Comparison of ENCODE assay signal across 18 cellular contexts in genomic region chr17:76150712-76151622, GRCh38. TPM values are rescaled to one million over a fixed set of nuclear protein-coding genes. Genes with fewer than 3 reads are reported as not detected.
DNase-seq lines count a peak whose midpoint lies in the region; TF ChIP-seq lines count a peak whose summit lies in the region.
"Had no signal": no experiment of that assay in that cellular context is flagged by ENCODE, and none has a peak within 500 bp of the region (broad histone marks: within the 10 kb centered on the region; RNA-seq: fewer than 3 reads in every experiment).

No MANE protein-coding gene starts in this region.

- H3K9me2 ChIP-seq in OCI-LY7 (ENCODE audit: insufficient read depth, low read length), result no peaks in the 10 kb centered on the region
- no peaks in the 10 kb centered on the region for H3K9me2 ChIP-seq in MM.1S (replicated peaks; ENCODE audit: insufficient read depth, low read length)

- DNase-seq in activated CD4-positive, alpha-beta T cell treated with anti-CD3 and anti-CD28 coated beads, Interleukin-2, amount 10 ng/mL, durations not matched to agents 7 days and 5 days, result no peak
- no peak for DNase-seq in activated CD4-positive, alpha-beta T cell treated with anti-CD3 and anti-CD28 coated beads for 1 hour
- DNase-seq in OCI-LY7 (ENCODE audit: low spot score) (no peak), esophagus muscularis mucosa (ENCODE audit: extremely low spot score) (no peak), osteoblast (ENCODE audit: insufficient read length, low spot score, missing footprints) (no peak), MM.1S (no peak)
- DNase-seq in activated CD4-positive, alpha-beta T cell treated with anti-CD3 and anti-CD28 coated beads, Interleukin-2, amount 50 U/mL, for 48 hours, result no peak
- DNase-seq: activated CD4-positive, alpha-beta T cell treated with anti-CD3 and anti-CD28 coated beads for 36 hours; aorta; DMS153; mammary epithelial cell; naive B cell; NCI-H1436 treated with DMSO at 0.1 percent for 48 hours; NCI-H82 had no signal

- intact Hi-C loops in OCI-LY7 (cut with micrococcal nuclease; ENCODE audit: unreplicated experiment) (no loop called here), esophagus muscularis mucosa (cut with DNase I) (no loop called here)

- H3K27me3 ChIP-seq in esophagus muscularis mucosa (no peaks in the 10 kb centered on the region), rectal smooth muscle tissue (ENCODE audit: control insufficient read depth, insufficient read depth, low read length) (no peaks in the 10 kb centered on the region), osteoblast (ENCODE audit: insufficient read depth, low read length) (peaks cover 12% of the 10 kb centered on the region), MM.1S (replicated peaks; ENCODE audit: insufficient read depth, low read length) (no peaks in the 10 kb centered on the region)

- BruUV-seq in OCI-LY7 (replicated peaks; lab: Mats Ljungman, UMichigan), result no TSS peak

- TF ChIP-seq EP300 in esophagus muscularis mucosa (IDR thresholded peaks at IDR 0.05), result no peak

- peaks cover 28% of the 10 kb centered on the region for H3K4me1 ChIP-seq in OCI-LY7 (ENCODE audit: insufficient read depth, low read length, poor library complexity, severe bottlenecking)
- H3K4me1 ChIP-seq in esophagus muscularis mucosa, result peaks cover 4 to 34% (median 17%) of the 10 kb centered on the region in 4 donors
- H3K4me1 ChIP-seq in rectal smooth muscle tissue (ENCODE audit: control insufficient read depth, insufficient read depth, low read length), result peaks cover 8% of the 10 kb centered on the region
- no peaks in the 10 kb centered on the region for H3K4me1 ChIP-seq in osteoblast (ENCODE audit: insufficient read depth, low read length)
- H3K4me1 ChIP-seq in MM.1S (ENCODE audit: low read length), result peaks cover 6% of the 10 kb centered on the region

- no peak overlapping the region for H3K4me3 ChIP-seq in OCI-LY7 (ENCODE audit: low read depth, low read length, poor library complexity, severe bottlenecking)
- H3K4me3 ChIP-seq in esophagus muscularis mucosa, result no peak overlapping the region
- H3K4me3 ChIP-seq in rectal smooth muscle tissue (ENCODE audit: low read length), result no peak overlapping the region
- H3K4me3 ChIP-seq in osteoblast (ENCODE audit: insufficient read depth, low read length), result no peak overlapping the region
- H3K4me3 ChIP-seq in MM.1S (ENCODE audit: low read length), result no peak overlapping the region
- H3K4me3 ChIP-seq: SK-N-MC had no signal

- no peak for TF ChIP-seq POLR2A in esophagus muscularis mucosa (IDR thresholded peaks at IDR 0.05; ENCODE audit: low read depth)

- H3K9ac ChIP-seq in rectal smooth muscle tissue (ENCODE audit: low read length) (no peak overlapping the region), MM.1S (ENCODE audit: low read length) (no peak overlapping the region)

- no peaks in the 10 kb centered on the region for H3K27me3 Mint-ChIP-seq in activated CD4-positive, alpha-beta T cell treated with anti-CD3 and anti-CD28 coated beads, Interleukin-2, amount 10 ng/mL, durations not matched to agents 7 days and 5 days
- H3K27me3 Mint-ChIP-seq: activated CD4-positive, alpha-beta T cell treated with anti-CD3 and anti-CD28 coated beads for 36 hours; naive B cell; progenitor cell of endocrine pancreas had no signal

- H3K79me2 ChIP-seq in OCI-LY7 (ENCODE audit: insufficient read depth, low read depth, low read length) (no peaks in the 10 kb centered on the region), osteoblast (ENCODE audit: insufficient read depth, low read length) (no peaks in the 10 kb centered on the region), MM.1S (ENCODE audit: low read length) (no peaks in the 10 kb centered on the region)

- H3K4me3 Mint-ChIP-seq in activated CD4-positive, alpha-beta T cell treated with anti-CD3 and anti-CD28 coated beads, Interleukin-2, amount 10 ng/mL, durations not matched to agents 7 days and 5 days, result no peak overlapping the region
- H3K4me3 Mint-ChIP-seq: activated CD4-positive, alpha-beta T cell treated with anti-CD3 and anti-CD28 coated beads for 36 hours; naive B cell had no signal

- WGBS in esophagus muscularis mucosa, result 75% methylated on average over 23 of the region's 23 CpGs

- no peak overlapping the region for H3K4me2 ChIP-seq in OCI-LY7 (ENCODE audit: low read length)
- no peak overlapping the region for H3K4me2 ChIP-seq in osteoblast (ENCODE audit: insufficient read depth, low read length)
- no peak overlapping the region for H3K4me2 ChIP-seq in MM.1S (ENCODE audit: low read depth, low read length)

- peak overlapping the region; percentile 91 for H3K27ac Mint-ChIP-seq in activated CD4-positive, alpha-beta T cell treated with anti-CD3 and anti-CD28 coated beads, Interleukin-2, amount 10 ng/mL, durations not matched to agents 7 days and 5 days
- H3K27ac Mint-ChIP-seq: activated CD4-positive, alpha-beta T cell treated with anti-CD3 and anti-CD28 coated beads for 36 hours; progenitor cell of endocrine pancreas had no signal

- no peak for TF ChIP-seq CTCF in OCI-LY7 (conservative IDR thresholded peaks at IDR 0.05; ENCODE audit: low read length)
- TF ChIP-seq CTCF in esophagus muscularis mucosa (IDR thresholded peaks at IDR 0.05), result no peak
- TF ChIP-seq CTCF in osteoblast (IDR thresholded peaks at IDR 0.05; ENCODE audit: extremely low read depth, low read depth, low read length), result no peak
- TF ChIP-seq CTCF in MM.1S (IDR thresholded peaks at IDR 0.05; ENCODE audit: low read length), result no peak

- H4K20me1 ChIP-seq in OCI-LY7 (ENCODE audit: insufficient read depth, low read length) (no peaks in the 10 kb centered on the region), osteoblast (ENCODE audit: insufficient read depth, low read length) (no peaks in the 10 kb centered on the region), MM.1S (ENCODE audit: insufficient read depth, low read length) (no peaks in the 10 kb centered on the region)

- H3K9me3 Mint-ChIP-seq in activated CD4-positive, alpha-beta T cell treated with anti-CD3 and anti-CD28 coated beads, Interleukin-2, amount 10 ng/mL, durations not matched to agents 7 days and 5 days, result no peaks in the 10 kb centered on the region

- peaks cover 56% of the 10 kb centered on the region for H3K4me1 Mint-ChIP-seq in activated CD4-positive, alpha-beta T cell treated with anti-CD3 and anti-CD28 coated beads, Interleukin-2, amount 10 ng/mL, durations not matched to agents 7 days and 5 days

- CTCF ChIA-PET in activated CD4-positive, alpha-beta T cell treated with anti-CD3 and anti-CD28 coated beads, Interleukin-2, amount 10 ng/mL, durations not matched to agents 7 days and 5 days (lab: Charles Lee), result interaction anchor here (0.7 to 2.0 kb wide), 9 partner anchors 8 to 129 kb away, joined by 3 to 5 read pairs (median 3); partner anchors contain the start of gene FOXJ1
- CTCF ChIA-PET in OCI-LY7 (lab: Charles Lee; ENCODE audit: unreplicated experiment), result interaction anchor here (0.5 to 1.2 kb wide), 3 partner anchors 30 to 530 kb away, joined by 3 to 7 read pairs (median 3); no protein-coding TSS in a partner anchor

- POLR2A ChIA-PET in activated CD4-positive, alpha-beta T cell treated with anti-CD3 and anti-CD28 coated beads, Interleukin-2, amount 10 ng/mL, durations not matched to agents 7 days and 5 days (lab: Charles Lee), result no interaction called here
- POLR2A ChIA-PET in OCI-LY7 (lab: Charles Lee), result interaction anchor here (0.6 to 1.3 kb wide), 3 partner anchors 8 to 382 kb away, joined by 3 to 8 read pairs (median 4); no protein-coding TSS in a partner anchor

- H3K36me3 ChIP-seq in OCI-LY7 (ENCODE audit: insufficient read depth, low read length) (no peaks in the 10 kb centered on the region), esophagus muscularis mucosa (peaks cover 0 to 3% (median 0%) of the 10 kb centered on the region in 4 donors), rectal smooth muscle tissue (ENCODE audit: control insufficient read depth, insufficient read depth, low read length) (no peaks in the 10 kb centered on the region), osteoblast (ENCODE audit: insufficient read depth, low read length) (no peaks in the 10 kb centered on the region), MM.1S (replicated peaks; ENCODE audit: insufficient read depth, low read length) (no peaks in the 10 kb centered on the region)

- H3K27ac ChIP-seq in OCI-LY7 (ENCODE audit: low read depth, low read length, poor library complexity, severe bottlenecking) (no peak overlapping the region), esophagus muscularis mucosa (replicated peaks in 1 of 4) (peak overlapping the region; percentile 45 to 68 (median 57)), rectal smooth muscle tissue (ENCODE audit: low read depth, low read length) (peak overlapping the region; percentile 46), osteoblast (ENCODE audit: low read depth, low read length) (no peak overlapping the region), MM.1S (ENCODE audit: low read length) (no peak overlapping the region)
- H3K27ac ChIP-seq: SK-N-MC had no signal

- peaks cover 87% of the 10 kb centered on the region for H3K36me3 Mint-ChIP-seq in activated CD4-positive, alpha-beta T cell treated with anti-CD3 and anti-CD28 coated beads, Interleukin-2, amount 10 ng/mL, durations not matched to agents 7 days and 5 days (ENCODE audit: low read depth)
- H3K36me3 Mint-ChIP-seq: naive B cell had no signal

- H3K9me3 ChIP-seq in OCI-LY7 (ENCODE audit: low read length), result no peaks in the 10 kb centered on the region
- H3K9me3 ChIP-seq in esophagus muscularis mucosa, result no peaks in the 10 kb centered on the region
- no peaks in the 10 kb centered on the region for H3K9me3 ChIP-seq in osteoblast (ENCODE audit: low read depth, low read length)
- no peaks in the 10 kb centered on the region for H3K9me3 ChIP-seq in MM.1S (replicated peaks; ENCODE audit: insufficient read depth, low read length)

- H2AFZ ChIP-seq in OCI-LY7 (ENCODE audit: low read length) (peak overlapping the region; percentile 6; the same call in 1 of the 2 replicates), osteoblast (ENCODE audit: low read length) (no peak overlapping the region), MM.1S (ENCODE audit: low read length) (no peak overlapping the region)

- H3F3A ChIP-seq in MM.1S (ENCODE audit: insufficient read depth, low read length), result no peaks in the 10 kb centered on the region

RNA-seq across cellular contexts. Expression of gene FOXJ1, which starts 9.9 kb away (rescaled TPM):
- under 1 TPM; 0.20 to 0.48 TPM for total RNA-seq in activated CD4-positive, alpha-beta T cell treated with anti-CD3 and anti-CD28 coated beads, Interleukin-2, amount 10 ng/mL, durations not matched to agents 7 days and 5 days
- not detected in 2 replicates for total RNA-seq in OCI-LY7 (2014; rRNA removed; shearing (Covaris generic))
- total RNA-seq in OCI-LY7 (2022) (not detected in 2 replicates), esophagus muscularis mucosa (under 1 TPM in 1 of 4 donors, not detected in 3; 0.32 TPM), osteoblast (not detected in 2 replicates)
- total RNA-seq: A172, aorta, mammary epithelial cell had no signal

RNA-seq across cellular contexts. Expression of gene EXOC7, which starts 47.4 kb away (rescaled TPM):
- 100 to 1,000 TPM; 140 to 147 TPM for total RNA-seq in activated CD4-positive, alpha-beta T cell treated with anti-CD3 and anti-CD28 coated beads, Interleukin-2, amount 10 ng/mL, durations not matched to agents 7 days and 5 days
- 118 and 122 TPM in 2 replicates for total RNA-seq in OCI-LY7 (2014; rRNA removed; shearing (Covaris generic))
- 173 and 175 TPM in 2 replicates for total RNA-seq in OCI-LY7 (2022)
- 10 to 100 TPM; 65.2 to 94.4 (median 77.1) TPM for total RNA-seq in esophagus muscularis mucosa
- total RNA-seq in osteoblast, result 102 TPM in 2 replicates

Comparison
In these comparisons a context has a peak if more than half of its experiments do, and no peak if none do; other contexts are left out.
1. H3K27ac ChIP-seq: peak in esophagus muscularis mucosa (4 of 4) and rectal smooth muscle tissue (single experiment); none in OCI-LY7 (single experiment), osteoblast (single experiment) and MM.1S (single experiment).